In genomic region chr12:102948941-102949352, GRCh38 we compare ENCODE assay signal across 9 cellular contexts. TPM values are rescaled to one million over a fixed set of nuclear protein-coding genes. Genes with fewer than 3 reads are reported as not detected.
A peak's percentile ranks its signal among the peaks of the same experiment; 100 is the strongest.
DNase-seq lines count a peak whose midpoint lies in the region; ATAC-seq, FAIRE-seq and TF ChIP-seq lines count a peak whose summit lies in the region.
"Had no signal": no experiment of that assay in that cellular context is flagged by ENCODE, and none has a peak within 500 bp of the region (broad histone marks: within the 10 kb centered on the region; RNA-seq: fewer than 3 reads in every experiment).

No MANE protein-coding gene starts in this region.

- no peak for FAIRE-seq in A549 (lab: Jason Lieb, UNC)

- peaks cover 3% of the 10 kb centered on the region for H3K27me3 ChIP-seq in parathyroid adenoma (ENCODE audit: control insufficient read depth, insufficient read depth, low read length)

- peak; percentile 73 to 83 for TF ChIP-seq RAD21 in A549 (conservative IDR thresholded peaks at IDR 0.05 in 1 of 2, IDR thresholded peaks at IDR 0.05 in 1 of 2)

- TF ChIP-seq POLR2A in A549 (IDR thresholded peaks at IDR 0.05; ENCODE audit: low read length), result no peak

- H2AFZ ChIP-seq in parathyroid adenoma, result no peak overlapping the region

- no peak for TF ChIP-seq EP300 in A549 (IDR thresholded peaks at IDR 0.05)

- no peak overlapping the region for H3K9ac ChIP-seq in parathyroid adenoma

- H3K36me3 ChIP-seq in parathyroid adenoma (ENCODE audit: control insufficient read depth, insufficient read depth, low read length), result no peaks in the 10 kb centered on the region

- H3K9me3 ChIP-seq in A549 (no peaks in the 10 kb centered on the region), parathyroid adenoma (ENCODE audit: control insufficient read depth, low read length) (no peaks in the 10 kb centered on the region)

- WGBS in A549 (ENCODE audit: missing lambda C conversion rate), result 1% methylated on average over 9 of the region's 11 CpGs

- ATAC-seq in A549 (peak in 1 of 2 experiments; percentile 62; a peak in 3 of 6 replicates), HG02938 (IDR thresholded peaks at IDR 0.05; ENCODE audit: unreplicated experiment) (no peak)

- H3K4me2 ChIP-seq in A549 (no peak overlapping the region), parathyroid adenoma (ENCODE audit: low read length) (no peak overlapping the region)

- peak; percentile 46 to 47 for DNase-seq in A549 (ENCODE audit: low read depth in 1 of 2, low spot score in 1 of 2)
- peak; percentile 64 for DNase-seq in GM12865 (ENCODE audit: low read depth)
- DNase-seq in NCI-H2171 (lab: John Stamatoyannopoulos, UW), result peak; percentile 10
- DNase-seq in activated CD8-positive, alpha-beta memory T cell treated with anti-CD3 and anti-CD28 coated beads for 24 hours, result peak; percentile 85
- peak; percentile 40 for DNase-seq in fibroblast of mammary gland (ENCODE audit: low read depth)
- DNase-seq in GM19240 (ENCODE audit: insufficient read length, low spot score), result no peak

- H3K4me1 ChIP-seq in A549 (no peaks in the 10 kb centered on the region), parathyroid adenoma (no peaks in the 10 kb centered on the region)

- H3K79me2 ChIP-seq in parathyroid adenoma, result no peaks in the 10 kb centered on the region

- H3K27ac ChIP-seq in A549, result no peak overlapping the region
- no peak overlapping the region for H3K27ac ChIP-seq in parathyroid adenoma
- H3K27ac ChIP-seq: epithelial cell of prostate had no signal

- CTCF ChIA-PET in A549 (lab: Yijun Ruan, JAX), result interaction anchor here (0.6 to 4.9 kb wide), 29 partner anchors 10 to 1119 kb away, joined by 3 to 56 read pairs (median 3); partner anchors contain the start of gene PAH

- H3K4me3 ChIP-seq in A549 (no peak overlapping the region), GM12865 (ENCODE audit: low read depth, low read length) (no peak overlapping the region), fibroblast of mammary gland (ENCODE audit: control insufficient read depth, low read depth, low read length) (no peak overlapping the region), parathyroid adenoma (ENCODE audit: low read depth, low read length) (no peak overlapping the region)

- TF ChIP-seq CTCF in A549 (IDR thresholded peaks at IDR 0.05), result peak; percentile 76
- peak; percentile 84 for TF ChIP-seq CTCF in GM12865 (IDR thresholded peaks at IDR 0.05; ENCODE audit: insufficient read depth, low read depth, low read length, missing control alignments)
- TF ChIP-seq CTCF in fibroblast of mammary gland (conservative IDR thresholded peaks at IDR 0.05; ENCODE audit: control insufficient read depth, insufficient read depth, low read depth, low read length), result peak; percentile 86
- TF ChIP-seq CTCF in parathyroid adenoma (IDR thresholded peaks at IDR 0.05), result peak; percentile 83

- POLR2A ChIA-PET in A549 (lab: Yijun Ruan, JAX), result no interaction called here

TF ChIP-seq in A549, 52 proteins besides CTCF, POLR2A, EP300 and RAD21:
- peak; percentile 81 for TF ChIP-seq SMC3 (IDR thresholded peaks at IDR 0.05)
- TF ChIP-seq, protein P1, sequence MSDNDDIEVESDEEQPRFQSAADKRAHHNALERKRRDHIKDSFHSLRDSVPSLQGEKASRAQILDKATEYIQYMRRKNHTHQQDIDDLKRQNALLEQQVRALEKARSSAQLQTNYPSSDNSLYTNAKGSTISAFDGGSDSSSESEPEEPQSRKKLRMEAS (IDR thresholded peaks at IDR 0.05), result no peak
- TF ChIP-seq, protein P2, sequence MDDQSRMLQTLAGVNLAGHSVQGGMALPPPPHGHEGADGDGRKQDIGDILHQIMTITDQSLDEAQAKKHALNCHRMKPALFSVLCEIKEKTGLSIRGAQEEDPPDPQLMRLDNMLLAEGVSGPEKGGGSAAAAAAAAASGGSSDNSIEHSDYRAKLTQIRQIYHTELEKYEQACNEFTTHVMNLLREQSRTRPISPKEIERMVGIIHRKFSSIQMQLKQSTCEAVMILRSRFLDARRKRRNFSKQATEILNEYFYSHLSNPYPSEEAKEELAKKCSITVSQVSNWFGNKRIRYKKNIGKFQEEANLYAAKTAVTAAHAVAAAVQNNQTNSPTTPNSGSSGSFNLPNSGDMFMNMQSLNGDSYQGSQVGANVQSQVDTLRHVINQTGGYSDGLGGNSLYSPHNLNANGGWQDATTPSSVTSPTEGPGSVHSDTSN (IDR thresholded peaks at IDR 0.05), result no peak
TF ChIP-seq in A549: peak in this region for 1.

RNA-seq across cellular contexts. Expression of gene ASCL1, which starts 8.5 kb away (rescaled TPM):
- polyA plus RNA-seq in A549 (2011; rRNA removed) (0.05 TPM in 1 of 2 replicates, not detected in the other), A549 (2017; fragmentation: RNase III; extraction: RNeasy Plus Mini Kit Qiagen cat#74134 plus additional on column Dnase treatment) (not detected in 3 replicates)
- polyA plus RNA-seq in A549 (2012; cell fraction: cytosol; rRNA removed), result 0.09 and 0.13 TPM in 2 replicates
- polyA plus RNA-seq in A549 (2012; cell fraction: nucleus; rRNA removed), result 0.17 and 0.18 TPM in 2 replicates
- polyA minus RNA-seq in A549 (2011; rRNA and poly(A)+ RNA removed), result not detected in 2 replicates

RNA-seq across cellular contexts. Expression of gene PAH, which starts 31.9 kb away (rescaled TPM):
- polyA plus RNA-seq in A549 (2011; rRNA removed) (not detected in 2 replicates), A549 (2017; fragmentation: RNase III; extraction: RNeasy Plus Mini Kit Qiagen cat#74134 plus additional on column Dnase treatment) (not detected in 3 replicates)
- not detected in 2 replicates for polyA plus RNA-seq in A549 (2012; cell fraction: cytosol; rRNA removed)
- not detected in 2 replicates for polyA plus RNA-seq in A549 (2012; cell fraction: nucleus; rRNA removed)
- polyA minus RNA-seq in A549 (2011; rRNA and poly(A)+ RNA removed), result not detected in 2 replicates
